In the genomic region with DNA sequence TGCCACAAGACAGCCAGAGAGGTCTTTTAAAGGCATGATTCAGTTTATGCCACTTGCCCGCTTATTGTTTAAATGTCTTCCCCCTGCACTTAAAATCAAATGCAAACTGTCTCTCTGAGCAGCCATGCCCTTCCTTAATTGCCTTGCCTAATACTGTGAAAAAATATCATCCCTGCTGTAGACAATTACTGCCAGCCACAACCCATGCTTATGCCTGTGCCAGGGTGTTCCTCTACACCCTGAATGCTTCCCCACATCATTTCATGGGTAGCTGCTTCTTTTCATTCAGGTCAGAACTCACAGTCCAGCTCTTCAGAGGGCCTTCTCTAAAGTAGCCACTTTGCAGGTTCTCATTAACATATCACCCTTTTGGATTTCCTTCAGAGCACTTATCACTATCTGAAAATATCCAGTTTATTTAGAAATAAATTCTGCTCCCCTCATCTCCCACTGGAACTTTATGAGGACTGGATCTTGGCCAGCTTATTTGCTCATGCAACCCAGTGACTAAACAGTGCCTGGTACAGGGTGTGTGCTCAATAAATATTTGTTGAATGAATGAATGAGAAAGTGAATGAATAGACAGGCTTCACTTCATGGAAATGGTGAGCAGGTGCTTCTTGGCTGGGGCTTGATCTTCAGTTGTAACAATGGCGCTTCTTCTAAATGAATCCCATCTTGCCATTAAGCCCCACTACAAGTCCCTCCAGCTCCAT, we compare ENCODE assay signal across 18 cellular contexts.
DNase-seq lines count a peak whose midpoint lies in the region; ATAC-seq, FAIRE-seq and TF ChIP-seq lines count a peak whose summit lies in the region.
"Had no signal": no experiment of that assay in that cellular context is flagged by ENCODE, and none has a peak within 500 bp of the region (broad histone marks: within the 10 kb centered on the region; RNA-seq: fewer than 3 reads in every experiment).

No MANE protein-coding gene starts in this region.

- H3K4me3 ChIP-seq in fibroblast of lung (replicated peaks in 1 of 4; ENCODE audit: control extremely low read depth in 1 of 4, insufficient read depth in 1 of 4, low read depth in 3 of 4, low read length in 4 of 4) (no peak overlapping the region), small intestine (ENCODE audit: low read depth in 1 of 2, low read length in 2 of 2) (no peak overlapping the region)
- H3K4me3 ChIP-seq: vagina had no signal

- TF ChIP-seq CTCF in fibroblast of lung (conservative IDR thresholded peaks at IDR 0.05 in 1 of 2, IDR thresholded peaks at IDR 0.05 in 1 of 2; ENCODE audit: low read depth in 1 of 2, low read length in 2 of 2) = no peak

- H3K4me2 ChIP-seq in fibroblast of lung (ENCODE audit: extremely low read depth, insufficient read depth, low read length) = no peak overlapping the region

- no peak overlapping the region for H3K9ac ChIP-seq in fibroblast of lung (ENCODE audit: insufficient read depth, low read length)
- H3K9ac ChIP-seq: parathyroid adenoma had no signal

- no peak overlapping the region for H2AFZ ChIP-seq in fibroblast of lung (ENCODE audit: low read length)
- H2AFZ ChIP-seq: parathyroid adenoma had no signal

- H3K27me3 ChIP-seq in fibroblast of lung (ENCODE audit: control insufficient read depth, insufficient read depth, low read length) = no peaks in the 10 kb centered on the region
- no peaks in the 10 kb centered on the region for H3K27me3 ChIP-seq in small intestine (ENCODE audit: control insufficient read depth in 2 of 2, insufficient read depth in 2 of 2, low read length in 2 of 2)
- H3K27me3 ChIP-seq: brain microvascular endothelial cell, vagina had no signal

- FAIRE-seq in small intestine (lab: Jason Lieb, UNC) = no peak
- FAIRE-seq: HTR-8/SVneo had no signal

- no peaks in the 10 kb centered on the region for H3K4me1 ChIP-seq in fibroblast of lung (ENCODE audit: control insufficient read depth, extremely low read depth, insufficient read depth, low read length)
- H3K4me1 ChIP-seq in small intestine (ENCODE audit: control insufficient read depth in 2 of 2, insufficient read depth in 1 of 2, low read depth in 1 of 2, low read length in 1 of 2) = no peaks in the 10 kb centered on the region
- H3K4me1 ChIP-seq: parathyroid adenoma had no signal

- DNase-seq in NOMO-1 treated with DMSO at 0.1 percent for 48 hours (lab: John Stamatoyannopoulos, UW; ENCODE audit: unreplicated experiment) (peak; percentile 7), NOMO-1 treated with dmso at 0.1 percent for 144 hours (lab: John Stamatoyannopoulos, UW; ENCODE audit: unreplicated experiment) (no peak), NCI-H69 (lab: John Stamatoyannopoulos, UW) (peak; percentile 95), fibroblast of lung (ENCODE audit: low read depth in 2 of 2) (peak; percentile 0 to 22), small intestine (peak; percentile 2), foreskin melanocyte (no peak)
- no peak for DNase-seq in stimulated activated CD4-positive, alpha-beta T cell treated with anti-CD3 and anti-CD28 coated beads, Interleukin-2, amount 100 ng/mL, for 24 hours
- DNase-seq: ACHN; activated CD4-positive, alpha-beta T cell treated with anti-CD3 and anti-CD28 coated beads for 1 hour; brain microvascular endothelial cell; DND-41; endodermal cell; mesenchymal stem cell had no signal

- H4K20me1 ChIP-seq in fibroblast of lung (ENCODE audit: control insufficient read depth, extremely low read depth, insufficient read depth, low read length) = no peaks in the 10 kb centered on the region

- 87 to 94% (median 89%) methylated on average over 2 of the region's 2 CpGs for WGBS in small intestine, 3 donors

- no peak for ATAC-seq in GM21526 (IDR thresholded peaks at IDR 0.05; ENCODE audit: low FRiP score, unreplicated experiment)
- ATAC-seq: HCT116 had no signal

- H3K79me2 ChIP-seq in fibroblast of lung (ENCODE audit: control insufficient read depth, insufficient read depth, low read length) = no peaks in the 10 kb centered on the region
- H3K79me2 ChIP-seq: parathyroid adenoma had no signal

- H3K9me3 ChIP-seq in fibroblast of lung (ENCODE audit: control insufficient read depth, insufficient read depth, low read depth, low read length) (no peaks in the 10 kb centered on the region), small intestine (ENCODE audit: control insufficient read depth, low read depth) (no peaks in the 10 kb centered on the region)
- H3K9me3 ChIP-seq: vagina had no signal

- no peaks in the 10 kb centered on the region for H3K36me3 ChIP-seq in fibroblast of lung (ENCODE audit: control insufficient read depth, insufficient read depth, low read length)
- H3K36me3 ChIP-seq in small intestine (ENCODE audit: control insufficient read depth in 2 of 2, insufficient read depth in 2 of 2, low read length in 2 of 2) = no peaks in the 10 kb centered on the region
- H3K36me3 ChIP-seq: brain microvascular endothelial cell, vagina had no signal

- no peak overlapping the region for H3K27ac ChIP-seq in fibroblast of lung (ENCODE audit: insufficient read depth, low read length)
- no peak overlapping the region for H3K27ac ChIP-seq in small intestine (ENCODE audit: low read depth in 1 of 2, low read length in 1 of 2)
- H3K27ac ChIP-seq: brain microvascular endothelial cell, parathyroid adenoma, vagina had no signal

Comparison
In these comparisons a context has a peak if more than half of its experiments do, and no peak if none do; other contexts are left out.
1. DNase-seq: peak in NOMO-1 treated with DMSO at 0.1 percent for 48 hours (single experiment), NCI-H69 (single experiment), fibroblast of lung (2 of 2) and small intestine (single experiment); none in NOMO-1 treated with dmso at 0.1 percent for 144 hours (single experiment), stimulated activated CD4-positive, alpha-beta T cell treated with anti-CD3 and anti-CD28 coated beads, Interleukin-2, amount 100 ng/mL, for 24 hours (0 of 2) and foreskin melanocyte (single experiment).